9 cellular contexts compared by ENCODE assay signal in genomic region chr18:63882333-63883141, GRCh38. TPM values are rescaled to one million over a fixed set of nuclear protein-coding genes. Genes with fewer than 3 reads are reported as not detected.
A peak's percentile ranks its signal among the peaks of the same experiment; 100 is the strongest.
DNase-seq lines count a peak whose midpoint lies in the region; ATAC-seq, FAIRE-seq and TF ChIP-seq lines count a peak whose summit lies in the region.
"Had no signal": no experiment of that assay in that cellular context is flagged by ENCODE, and none has a peak within 500 bp of the region (broad histone marks: within the 10 kb centered on the region; RNA-seq: fewer than 3 reads in every experiment).

No MANE protein-coding gene starts in this region.

- in situ Hi-C loops in ACHN (cut with HindIII; ENCODE audit: low pct_ligation_motif_present, low pct_unique_long_range_greater_than_20kb, low sequenced_read_pairs): no loop called here

- H3K27me3 ChIP-seq in bronchial epithelial cell (ENCODE audit: control insufficient read depth, insufficient read depth, low read length): no peaks in the 10 kb centered on the region
- no peaks in the 10 kb centered on the region for H3K27me3 ChIP-seq in WERI-Rb-1 (ENCODE audit: insufficient read depth, low read depth, severe bottlenecking)

- DNase-seq in ACHN (peak; percentile 33), bronchial epithelial cell (ENCODE audit: low read depth) (peak; percentile 100), kidney glomerular epithelial cell (lab: John Stamatoyannopoulos, UW) (peak; percentile 50), WERI-Rb-1 (no peak), NCI-H2081 treated with DMSO at 0.1 percent for 48 hours (lab: John Stamatoyannopoulos, UW) (no peak)
- DNase-seq: caudate nucleus had no signal

- H3K4me3 ChIP-seq in bronchial epithelial cell (ENCODE audit: low read depth, low read length): no peak overlapping the region
- no peak overlapping the region for H3K4me3 ChIP-seq in WERI-Rb-1 (ENCODE audit: low read depth, low read length)

- H3K9me3 ChIP-seq in WERI-Rb-1 (ENCODE audit: severe bottlenecking): no peaks in the 10 kb centered on the region

- ATAC-seq in HG02885 (IDR thresholded peaks at IDR 0.05; ENCODE audit: poor library complexity, unreplicated experiment) (peak; percentile 39), GM19452 (IDR thresholded peaks at IDR 0.05; ENCODE audit: unreplicated experiment) (no peak), HG02884 (IDR thresholded peaks at IDR 0.05; ENCODE audit: unreplicated experiment) (no peak)

- H3K27ac ChIP-seq in WERI-Rb-1: no peak overlapping the region

- no peaks in the 10 kb centered on the region for H3K36me3 ChIP-seq in bronchial epithelial cell (ENCODE audit: control insufficient read depth, insufficient read depth, low read length)
- no peaks in the 10 kb centered on the region for H3K36me3 ChIP-seq in WERI-Rb-1

- TF ChIP-seq CTCF in bronchial epithelial cell (IDR thresholded peaks at IDR 0.05; ENCODE audit: insufficient read depth, low read length, severe bottlenecking): no peak
- TF ChIP-seq CTCF in WERI-Rb-1 (IDR thresholded peaks at IDR 0.05; ENCODE audit: low read depth, low read length): no peak

- FAIRE-seq in bronchial epithelial cell (lab: Jason Lieb, UNC): peak; percentile 99

RNA-seq across cellular contexts. Expression of gene SERPINB2, which starts 5.0 kb away (rescaled TPM):
- total RNA-seq in bronchial epithelial cell: 50.5 and 64.6 TPM in 2 replicates

RNA-seq across cellular contexts. Expression of gene SERPINB10, which starts 25.2 kb away (rescaled TPM):
- total RNA-seq in bronchial epithelial cell: under 0.01 and 0.79 TPM in 2 replicates

Comparison
In these comparisons a context has a peak if more than half of its experiments do, and no peak if none do; other contexts are left out.
1. DNase-seq: peak in ACHN (single experiment), bronchial epithelial cell (single experiment) and kidney glomerular epithelial cell (single experiment); none in WERI-Rb-1 (single experiment) and NCI-H2081 treated with DMSO at 0.1 percent for 48 hours (single experiment).